ENCODE assay signal across 8 cellular contexts in the genomic region with DNA sequence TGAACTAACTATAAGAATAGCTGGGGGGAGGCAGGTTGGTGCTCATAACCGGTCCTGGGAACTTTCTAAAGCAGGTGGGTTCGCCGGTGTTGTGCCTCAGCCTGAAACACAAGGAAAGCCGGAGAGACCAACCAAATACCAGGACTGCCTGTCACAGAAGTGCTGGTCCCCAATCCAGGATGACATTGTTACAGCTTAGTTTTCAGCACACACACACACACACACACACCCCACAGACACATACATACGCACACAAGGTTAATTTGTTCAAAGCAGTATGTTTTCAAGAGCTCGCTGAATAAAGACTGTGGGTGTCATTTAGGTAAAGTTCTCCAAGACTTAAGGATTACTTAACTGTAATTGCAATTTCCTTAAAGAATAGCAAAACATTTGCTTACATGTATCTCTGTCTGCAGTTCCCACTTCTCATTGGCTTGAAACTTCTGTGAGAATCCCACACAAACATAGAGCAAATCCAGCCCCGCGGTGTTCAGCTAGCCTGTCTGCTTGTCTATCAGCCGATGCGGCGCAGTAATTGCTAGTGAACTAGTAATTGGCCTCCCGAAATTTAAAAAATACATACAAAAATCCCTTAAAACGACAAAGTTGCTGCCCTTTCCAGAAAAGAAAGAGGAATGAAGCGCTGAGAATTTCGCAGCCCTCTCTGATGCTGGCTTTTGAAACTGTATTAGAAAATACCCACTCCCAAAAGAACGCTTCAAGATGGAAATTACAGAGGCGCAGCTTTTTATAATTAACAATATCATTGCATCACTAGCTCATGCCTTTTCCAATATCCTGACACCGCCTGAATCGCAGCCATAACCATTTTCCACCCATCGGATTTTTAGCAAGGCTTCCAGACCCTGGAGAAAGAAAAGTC. TPM values are rescaled to one million over a fixed set of nuclear protein-coding genes. Genes with fewer than 3 reads are reported as not detected.
DNase-seq lines count a peak whose midpoint lies in the region; ATAC-seq, FAIRE-seq and TF ChIP-seq lines count a peak whose summit lies in the region.

No MANE protein-coding gene starts in this region.

- H3K4me2 ChIP-seq in MM.1S (ENCODE audit: low read depth, low read length) = no peak overlapping the region

- no CpG with 5 or more reads among the region's 20 CpGs for WGBS in iPS DF 6.9 (ENCODE audit: insufficient coverage, insufficient read length)
- WGBS in small intestine, 3 donors = 42 to 48% (median 45%) methylated on average over 20 of the region's 20 CpGs

- peaks cover 17% of the 10 kb centered on the region for H3K4me1 Mint-ChIP-seq in activated naive CD8-positive, alpha-beta T cell treated with anti-CD3 and anti-CD28 coated beads, Interleukin-2, amount 50 U/mL, for 24 hours

- H3K27me3 Mint-ChIP-seq in activated naive CD8-positive, alpha-beta T cell treated with anti-CD3 and anti-CD28 coated beads, Interleukin-2, amount 50 U/mL, for 24 hours = peaks cover 31% of the 10 kb centered on the region

- H3K9me2 ChIP-seq in MM.1S (replicated peaks; ENCODE audit: insufficient read depth, low read length) = no peaks in the 10 kb centered on the region

- FAIRE-seq in small intestine (lab: Jason Lieb, UNC) (no peak), frontal cortex (lab: Jason Lieb, UNC) (no peak)

- H3F3A ChIP-seq in MM.1S (ENCODE audit: insufficient read depth, low read length) = no peaks in the 10 kb centered on the region

- H3K4me1 ChIP-seq in HUES6 (ENCODE audit: control insufficient read depth, insufficient read depth, low read length) (peaks cover 15% of the 10 kb centered on the region), iPS DF 6.9 (ENCODE audit: control insufficient read depth, insufficient read depth, low read length) (no peaks in the 10 kb centered on the region; the same call in 1 of the 2 replicates), small intestine (ENCODE audit: control insufficient read depth in 2 of 2, insufficient read depth in 1 of 2, low read depth in 1 of 2, low read length in 1 of 2) (no peaks in the 10 kb centered on the region), MM.1S (ENCODE audit: low read length) (no peaks in the 10 kb centered on the region)

- H3K36me3 Mint-ChIP-seq in activated naive CD8-positive, alpha-beta T cell treated with anti-CD3 and anti-CD28 coated beads, Interleukin-2, amount 50 U/mL, for 24 hours (ENCODE audit: low read depth) = no peaks in the 10 kb centered on the region

- H3K9ac ChIP-seq in HUES6 (ENCODE audit: low read length) (no peak overlapping the region), MM.1S (ENCODE audit: low read length) (no peak overlapping the region)

- H2AFZ ChIP-seq in MM.1S (ENCODE audit: low read length) = no peak overlapping the region

- ATAC-seq in activated naive CD8-positive, alpha-beta T cell treated with anti-CD3 and anti-CD28 coated beads, Interleukin-2, amount 50 U/mL, for 24 hours = no peak
- ATAC-seq in GM18868 (IDR thresholded peaks at IDR 0.05; ENCODE audit: unreplicated experiment) = no peak

- no peaks in the 10 kb centered on the region for H3K9me3 ChIP-seq in HUES6 (ENCODE audit: control insufficient read depth, insufficient read depth, low read depth, low read length)
- H3K9me3 ChIP-seq in iPS DF 6.9 (ENCODE audit: control insufficient read depth, insufficient read depth, low read length) = no peaks in the 10 kb centered on the region
- no peaks in the 10 kb centered on the region for H3K9me3 ChIP-seq in small intestine (ENCODE audit: control insufficient read depth, low read depth)
- no peaks in the 10 kb centered on the region for H3K9me3 ChIP-seq in MM.1S (replicated peaks; ENCODE audit: insufficient read depth, low read length)

- no peaks in the 10 kb centered on the region for H3K79me2 ChIP-seq in MM.1S (ENCODE audit: low read length)

- no peak for TF ChIP-seq CTCF in MM.1S (IDR thresholded peaks at IDR 0.05; ENCODE audit: low read length)

- H3K27me3 ChIP-seq in HUES6 (ENCODE audit: control insufficient read depth, insufficient read depth, low read length) (peaks cover 44% of the 10 kb centered on the region), iPS DF 6.9 (ENCODE audit: control insufficient read depth, insufficient read depth, low read length) (peaks cover 6% of the 10 kb centered on the region; the same call in 1 of the 2 replicates), small intestine (ENCODE audit: control insufficient read depth in 2 of 2, insufficient read depth in 2 of 2, low read length in 2 of 2) (no peaks in the 10 kb centered on the region), MM.1S (replicated peaks; ENCODE audit: insufficient read depth, low read length) (no peaks in the 10 kb centered on the region)

- no peak for DNase-seq in activated naive CD8-positive, alpha-beta T cell treated with anti-CD3 and anti-CD28 coated beads, Interleukin-2, amount 50 U/mL, for 24 hours
- DNase-seq in iPS DF 6.9 (ENCODE audit: low read depth, low spot score) (no peak), small intestine (no peak), NCI-H526 treated with DMSO at 0.1 percent for 48 hours (lab: John Stamatoyannopoulos, UW) (no peak), MM.1S (no peak), frontal cortex (ENCODE audit: low spot score in 2 of 2) (no peak)

- no peaks in the 10 kb centered on the region for H4K20me1 ChIP-seq in MM.1S (ENCODE audit: insufficient read depth, low read length)

- H3K4me3 ChIP-seq in HUES6 (ENCODE audit: low read depth, low read length) (peak overlapping the region; percentile 79), iPS DF 6.9 (ENCODE audit: low read length) (peak overlapping the region; percentile 74; the same call in 1 of the 2 replicates), small intestine (ENCODE audit: low read depth in 1 of 2, low read length in 2 of 2) (peak overlapping the region; percentile 31 to 40), MM.1S (ENCODE audit: low read length) (no peak overlapping the region)

- peak overlapping the region; percentile 80 for H3K4me3 Mint-ChIP-seq in activated naive CD8-positive, alpha-beta T cell treated with anti-CD3 and anti-CD28 coated beads, Interleukin-2, amount 50 U/mL, for 24 hours

- H3K27ac Mint-ChIP-seq in activated naive CD8-positive, alpha-beta T cell treated with anti-CD3 and anti-CD28 coated beads, Interleukin-2, amount 50 U/mL, for 24 hours = no peak overlapping the region

- H3K27ac ChIP-seq in HUES6 (ENCODE audit: low read depth, low read length) (no peak overlapping the region), iPS DF 6.9 (ENCODE audit: low read length) (no peak overlapping the region), small intestine (ENCODE audit: low read depth in 1 of 2, low read length in 1 of 2) (peak overlapping the region in 1 of 2 donors; percentile 72), MM.1S (ENCODE audit: low read length) (no peak overlapping the region)

- H3K9me3 Mint-ChIP-seq in activated naive CD8-positive, alpha-beta T cell treated with anti-CD3 and anti-CD28 coated beads, Interleukin-2, amount 50 U/mL, for 24 hours = no peaks in the 10 kb centered on the region

- H3K36me3 ChIP-seq in HUES6 (ENCODE audit: control insufficient read depth, insufficient read depth, low read length) (no peaks in the 10 kb centered on the region), iPS DF 6.9 (ENCODE audit: control insufficient read depth, insufficient read depth, low read length) (no peaks in the 10 kb centered on the region), small intestine (ENCODE audit: control insufficient read depth in 2 of 2, insufficient read depth in 2 of 2, low read length in 2 of 2) (peaks cover 0 to 2% of the 10 kb centered on the region in 2 donors), MM.1S (replicated peaks; ENCODE audit: insufficient read depth, low read length) (no peaks in the 10 kb centered on the region)

RNA-seq across cellular contexts. Expression of gene FBLN5, which starts 0.9 kb away (rescaled TPM):
- polyA plus RNA-seq in small intestine = 10 to 100 TPM in 2 of 3 donors, 1 to 10 TPM in 1; 2.0 to 34.7 (median 11.1) TPM
- total RNA-seq in frontal cortex = 1.6 TPM
